Comparison of ENCODE assay signal across 10 cellular contexts in genomic region chr2:85394256-85394655, GRCh38. TPM values are rescaled to one million over a fixed set of nuclear protein-coding genes. Genes with fewer than 3 reads are reported as not detected.
DNase-seq lines count a peak whose midpoint lies in the region; ATAC-seq and TF ChIP-seq lines count a peak whose summit lies in the region.
"Had no signal": no experiment of that assay in that cellular context is flagged by ENCODE, and none has a peak within 500 bp of the region (broad histone marks: within the 10 kb centered on the region; RNA-seq: fewer than 3 reads in every experiment).

No MANE protein-coding gene starts in this region.

- TF ChIP-seq POLR2A in Peyer's patch (IDR thresholded peaks at IDR 0.05), result no peak

- no peaks in the 10 kb centered on the region for H3K9me3 Mint-ChIP-seq in T-helper 2 cell treated with Interferon-gamma antibody and Interleukin-4, amounts not matched to agents 5 μg/mL and 100 μg/mL, for 36 hours
- H3K9me3 Mint-ChIP-seq: nephron progenitor cell had no signal

- no peak for DNase-seq in T-helper 2 cell treated with Interferon-gamma antibody and Interleukin-4, amounts not matched to agents 5 μg/mL and 100 μg/mL, for 36 hours (ENCODE audit: low spot score)
- DNase-seq in T-helper 2 cell (no peak), Peyer's patch (peak in 2 of 3 donors; percentile 40 to 45), inferior parietal cortex (ENCODE audit: extremely low spot score) (peak; percentile 59), superior temporal gyrus (ENCODE audit: extremely low spot score) (peak; percentile 83), kidney tubule cell (ENCODE audit: low spot score) (no peak)
- DNase-seq: nephron progenitor cell had no signal

- H3K4me1 Mint-ChIP-seq in T-helper 2 cell treated with Interferon-gamma antibody and Interleukin-4, amounts not matched to agents 5 μg/mL and 100 μg/mL, for 36 hours (ENCODE audit: low read depth), result peaks cover 27% of the 10 kb centered on the region
- H3K4me1 Mint-ChIP-seq: nephron progenitor cell had no signal

- ATAC-seq in HG03175 (IDR thresholded peaks at IDR 0.05; ENCODE audit: unreplicated experiment), result no peak
- no peak for ATAC-seq in HG02885 (IDR thresholded peaks at IDR 0.05; ENCODE audit: poor library complexity, unreplicated experiment)

- H3K36me3 Mint-ChIP-seq in T-helper 2 cell treated with Interferon-gamma antibody and Interleukin-4, amounts not matched to agents 5 μg/mL and 100 μg/mL, for 36 hours (ENCODE audit: low read depth), result peaks cover 53% of the 10 kb centered on the region

- peak overlapping the region; percentile 57 for H3K27ac Mint-ChIP-seq in T-helper 2 cell treated with Interferon-gamma antibody and Interleukin-4, amounts not matched to agents 5 μg/mL and 100 μg/mL, for 36 hours
- H3K27ac Mint-ChIP-seq: nephron progenitor cell had no signal

- no peak overlapping the region for H3K4me3 Mint-ChIP-seq in T-helper 2 cell treated with Interferon-gamma antibody and Interleukin-4, amounts not matched to agents 5 μg/mL and 100 μg/mL, for 36 hours
- H3K4me3 Mint-ChIP-seq: nephron progenitor cell had no signal

- no peaks in the 10 kb centered on the region for H3K9me3 ChIP-seq in Peyer's patch
- H3K9me3 ChIP-seq: vagina had no signal

- no peaks in the 10 kb centered on the region for H3K27me3 Mint-ChIP-seq in T-helper 2 cell treated with Interferon-gamma antibody and Interleukin-4, amounts not matched to agents 5 μg/mL and 100 μg/mL, for 36 hours (ENCODE audit: low read depth)

- H3K27me3 ChIP-seq in Peyer's patch, result no peaks in the 10 kb centered on the region
- H3K27me3 ChIP-seq: vagina had no signal

- no peak overlapping the region for H3K27ac ChIP-seq in Peyer's patch
- H3K27ac ChIP-seq: vagina had no signal

- H3K36me3 ChIP-seq in Peyer's patch, result peaks cover 0 to 30% (median 0%) of the 10 kb centered on the region in 3 donors

- no peak for TF ChIP-seq CTCF in Peyer's patch (IDR thresholded peaks at IDR 0.05)

- no peak overlapping the region for H3K4me3 ChIP-seq in Peyer's patch
- H3K4me3 ChIP-seq: vagina had no signal

- H3K4me1 ChIP-seq in Peyer's patch, result no peaks in the 10 kb centered on the region

RNA-seq across cellular contexts. Expression of gene CAPG, which starts 15.9 kb away (rescaled TPM):
- 10 to 100 TPM; 22.4 to 61.9 (median 33.2) TPM for total RNA-seq in Peyer's patch

RNA-seq across cellular contexts. Expression of gene SH2D6, which starts 24.3 kb away (rescaled TPM):
- total RNA-seq in Peyer's patch, result 10 to 100 TPM; 12.4 to 38.0 (median 15.2) TPM
- total RNA-seq: vagina had no signal

RNA-seq across cellular contexts. Expression of gene ELMOD3, which starts 39.7 kb away (rescaled TPM):
- 10 to 100 TPM; 28.1 to 49.4 (median 45.8) TPM for total RNA-seq in Peyer's patch

RNA-seq across cellular contexts. Expression of gene RETSAT, which starts 39.9 kb away (rescaled TPM):
- total RNA-seq in Peyer's patch, result 100 to 1,000 TPM in 3 of 4 donors, 10 to 100 TPM in 1; 47.0 to 719 (median 473) TPM

Comparison
In these comparisons a context has a peak if more than half of its experiments do, and no peak if none do; other contexts are left out.
1. DNase-seq: peak in Peyer's patch (2 of 3), inferior parietal cortex (single experiment) and superior temporal gyrus (single experiment); none in T-helper 2 cell treated with Interferon-gamma antibody and Interleukin-4, amounts not matched to agents 5 μg/mL and 100 μg/mL, for 36 hours (single experiment), T-helper 2 cell (0 of 5) and kidney tubule cell (single experiment).